In genomic region chr17:79465011-79466006, GRCh38 we compare ENCODE assay signal across 20 cellular contexts.
DNase-seq lines count a peak whose midpoint lies in the region; ATAC-seq, FAIRE-seq and TF ChIP-seq lines count a peak whose summit lies in the region.
"Had no signal": no experiment of that assay in that cellular context is flagged by ENCODE, and none has a peak within 500 bp of the region (broad histone marks: within the 10 kb centered on the region; RNA-seq: fewer than 3 reads in every experiment).

No MANE protein-coding gene starts in this region.

- H3K4me1 ChIP-seq in HEK293 (ENCODE audit: control insufficient read depth, insufficient read depth, low read length): no peaks in the 10 kb centered on the region
- H3K4me1 ChIP-seq: parathyroid adenoma had no signal

- TF ChIP-seq CTCF in HEK293 (tag by site-specific recombination; IDR thresholded peaks at IDR 0.05): no peak
- no peak for TF ChIP-seq CTCF in WTC11 (IDR thresholded peaks at IDR 0.05)

- H3K36me3 Mint-ChIP-seq in WTC11: no peaks in the 10 kb centered on the region
- H3K36me3 Mint-ChIP-seq: activated naive CD8-positive, alpha-beta T cell had no signal

- POLR2A ChIA-PET in HEK293 (lab: Yijun Ruan, JAX): no interaction called here
- POLR2A ChIA-PET in WTC11 (lab: Charles Lee): no interaction called here

- no peaks in the 10 kb centered on the region for H3K36me3 ChIP-seq in HEK293 (ENCODE audit: control insufficient read depth in 2 of 2, insufficient read depth in 1 of 2, low read length in 2 of 2)
- H3K36me3 ChIP-seq: brain microvascular endothelial cell had no signal

- no peak overlapping the region for H3K4me3 ChIP-seq in HEK293 (ENCODE audit: low read depth, low read length)

- CTCF ChIA-PET in HEK293 (lab: Yijun Ruan, JAX): interaction anchor here (0.6 kb wide), 1 partner anchor 178 kb away, joined by 4 read pairs; no protein-coding TSS in a partner anchor
- CTCF ChIA-PET in WTC11 (lab: Charles Lee): interaction anchor here (0.6 to 1.2 kb wide), 3 partner anchors 13 to 244 kb away, joined by 3 read pairs; no protein-coding TSS in a partner anchor

- peaks cover 9% of the 10 kb centered on the region for H3K4me1 Mint-ChIP-seq in WTC11

- FAIRE-seq in islet of Langerhans (lab: Jason Lieb, UNC): peak; percentile 91
- FAIRE-seq: frontal cortex had no signal

- no peaks in the 10 kb centered on the region for H3K27me3 Mint-ChIP-seq in WTC11 (ENCODE audit: low read depth)
- H3K27me3 Mint-ChIP-seq: activated naive CD8-positive, alpha-beta T cell; B cell had no signal

- peak overlapping the region; percentile 15; the same call in 1 of the 2 replicates for H3K27ac Mint-ChIP-seq in WTC11
- H3K27ac Mint-ChIP-seq: activated CD8-positive, alpha-beta T cell treated with anti-CD3 and anti-CD28 coated beads for 36 hours; activated naive CD8-positive, alpha-beta T cell; B cell had no signal

- no peak overlapping the region for H3K27ac ChIP-seq in HEK293 (ENCODE audit: extremely low read depth, low read depth, low read length)
- H3K27ac ChIP-seq: brain microvascular endothelial cell, epithelial cell of prostate, parathyroid adenoma had no signal

- no peak for DNase-seq in WTC11 (ENCODE audit: low spot score)
- DNase-seq in superior temporal gyrus (ENCODE audit: extremely low spot score): peak; percentile 61
- DNase-seq in globus pallidus (ENCODE audit: low spot score): no peak
- DNase-seq in SIG-M5 (lab: John Stamatoyannopoulos, UW): no peak
- DNase-seq: activated CD8-positive, alpha-beta T cell treated with anti-CD3 and anti-CD28 coated beads for 36 hours; activated T-cell treated with anti-CD3 and anti-CD28 coated beads, Interleukin-2, amount 50 U/mL, for 48 hours; brain microvascular endothelial cell; dermis blood vessel endothelial cell; Kasumi-1; left ventricle myocardium superior; NCI-H1417; NK-92 treated with Interleukin-12 subunit alpha and Interleukin-12 subunit beta, amount 100 ng/mL, for 24 hours had no signal

- ATAC-seq in WTC11 (no peak), GM19463 (IDR thresholded peaks at IDR 0.05; ENCODE audit: unreplicated experiment) (no peak)
- ATAC-seq: activated CD8-positive, alpha-beta T cell treated with anti-CD3 and anti-CD28 coated beads for 36 hours; left ventricle myocardium superior had no signal

- H3K9me3 Mint-ChIP-seq in WTC11: 0 out of 2 replicates have a peak, but pooled peaks cover 4% of the 10 kb centered on the region
- H3K9me3 Mint-ChIP-seq: activated CD8-positive, alpha-beta T cell treated with anti-CD3 and anti-CD28 coated beads for 36 hours had no signal

- H3K4me3 Mint-ChIP-seq in WTC11: no peak overlapping the region
- H3K4me3 Mint-ChIP-seq: activated CD8-positive, alpha-beta T cell treated with anti-CD3 and anti-CD28 coated beads for 36 hours; activated naive CD8-positive, alpha-beta T cell; B cell had no signal

- no peaks in the 10 kb centered on the region for H3K9me3 ChIP-seq in HEK293 (ENCODE audit: control insufficient read depth, insufficient read depth, low read depth, low read length)

TF ChIP-seq in HEK293, 187 proteins besides CTCF, POLR2A, EP300 and RAD21 (continues in another document):
- no peak for TF ChIP-seq PRDM10 (tag by site-specific recombination; IDR thresholded peaks at IDR 0.05)
- no peak for TF ChIP-seq ZBTB21 (tag by site-specific recombination; IDR thresholded peaks at IDR 0.05)
- TF ChIP-seq ZNF843 (tag by site-specific recombination; IDR thresholded peaks at IDR 0.05): no peak
- no peak for TF ChIP-seq ZNF146 (tag by site-specific recombination; IDR thresholded peaks at IDR 0.05)
- TF ChIP-seq ZFHX2 (tag by site-specific recombination; conservative IDR thresholded peaks at IDR 0.05): peak; percentile 46
- no peak for TF ChIP-seq ZNF416 (tag by site-specific recombination; IDR thresholded peaks at IDR 0.05)
- no peak for TF ChIP-seq ZNF302 (tag by site-specific recombination; IDR thresholded peaks at IDR 0.05; ENCODE audit: low read depth)

TF ChIP-seq in WTC11, 78 proteins besides CTCF, POLR2A, EP300 and RAD21 (continues in another document):
- TF ChIP-seq CBFB (CRISPR knock-in tag; IDR thresholded peaks at IDR 0.05; ENCODE audit: low read depth) (no peak), FOXP4 (CRISPR knock-in tag; IDR thresholded peaks at IDR 0.05) (no peak), SMAD4 (CRISPR knock-in tag; IDR thresholded peaks at IDR 0.05) (no peak), SP1 (CRISPR knock-in tag; conservative IDR thresholded peaks at IDR 0.05) (no peak), PRRX2 (CRISPR knock-in tag; IDR thresholded peaks at IDR 0.05) (no peak), ESRRA (CRISPR knock-in tag; IDR thresholded peaks at IDR 0.05; ENCODE audit: borderline replicate concordance) (no peak), NR3C1 (CRISPR knock-in tag; conservative IDR thresholded peaks at IDR 0.05; ENCODE audit: low read depth) (no peak), FOXK1 (CRISPR knock-in tag; IDR thresholded peaks at IDR 0.05) (no peak), IRF1 (CRISPR knock-in tag; IDR thresholded peaks at IDR 0.05) (no peak), TEAD1 (CRISPR knock-in tag; IDR thresholded peaks at IDR 0.05) (no peak), ZNF671 (CRISPR knock-in tag; IDR thresholded peaks at IDR 0.05) (no peak), ZSCAN18 (CRISPR knock-in tag; IDR thresholded peaks at IDR 0.05) (no peak), MLX (CRISPR knock-in tag; IDR thresholded peaks at IDR 0.05) (no peak), PRDM15 (CRISPR knock-in tag; IDR thresholded peaks at IDR 0.05) (no peak), JAZF1 (CRISPR knock-in tag; IDR thresholded peaks at IDR 0.05) (no peak), KAT7 (CRISPR knock-in tag; IDR thresholded peaks at IDR 0.05; ENCODE audit: borderline replicate concordance) (no peak)
